In genomic region chr4:39638358-39639239, GRCh38 we compare ENCODE assay signal across 8 cellular contexts. TPM values are rescaled to one million over a fixed set of nuclear protein-coding genes. Genes with fewer than 3 reads are reported as not detected.
DNase-seq lines count a peak whose midpoint lies in the region; ATAC-seq, FAIRE-seq and TF ChIP-seq lines count a peak whose summit lies in the region.

Gene SMIM14 (minus strand): TSS chr4:39638865. CDS start chr4:39605145, 33,720 bp downstream.

- H3K27me3 ChIP-seq in ascending aorta: no peaks in the 10 kb centered on the region
- no peaks in the 10 kb centered on the region for H3K27me3 ChIP-seq in right atrium auricular region

- peaks cover 25% of the 10 kb centered on the region for H3K27me3 Mint-ChIP-seq in T-helper 2 cell treated with Interferon-gamma antibody and Interleukin-4, amounts not matched to agents 5 μg/mL and 100 μg/mL, for 36 hours (ENCODE audit: low read depth)

- no peaks in the 10 kb centered on the region for H3K36me3 ChIP-seq in ascending aorta
- H3K36me3 ChIP-seq in right atrium auricular region: no peaks in the 10 kb centered on the region

- FAIRE-seq in urothelium cell line (lab: Jason Lieb, UNC): peak; percentile 97

- peaks cover 17% of the 10 kb centered on the region for H3K4me1 Mint-ChIP-seq in T-helper 2 cell treated with Interferon-gamma antibody and Interleukin-4, amounts not matched to agents 5 μg/mL and 100 μg/mL, for 36 hours (ENCODE audit: low read depth)

- H3K4me3 Mint-ChIP-seq in T-helper 2 cell treated with Interferon-gamma antibody and Interleukin-4, amounts not matched to agents 5 μg/mL and 100 μg/mL, for 36 hours: peak within 1 kb of the TSS; percentile 95

- no peaks in the 10 kb centered on the region for H3K9me3 Mint-ChIP-seq in T-helper 2 cell treated with Interferon-gamma antibody and Interleukin-4, amounts not matched to agents 5 μg/mL and 100 μg/mL, for 36 hours

- no peaks in the 10 kb centered on the region for H3K9me3 ChIP-seq in ascending aorta
- no peaks in the 10 kb centered on the region for H3K9me3 ChIP-seq in right atrium auricular region

- H3K36me3 Mint-ChIP-seq in T-helper 2 cell treated with Interferon-gamma antibody and Interleukin-4, amounts not matched to agents 5 μg/mL and 100 μg/mL, for 36 hours (ENCODE audit: low read depth): no peaks in the 10 kb centered on the region

- peak within 1 kb of the TSS; percentile 83 for H3K27ac Mint-ChIP-seq in T-helper 2 cell treated with Interferon-gamma antibody and Interleukin-4, amounts not matched to agents 5 μg/mL and 100 μg/mL, for 36 hours

- H3K4me1 ChIP-seq in ascending aorta: peaks cover 0 to 12% of the 10 kb centered on the region in 2 donors
- peaks cover 0 to 27% of the 10 kb centered on the region in 2 donors for H3K4me1 ChIP-seq in right atrium auricular region

- DNase-seq in NCI-H1694 treated with DMSO at 0.1 percent for 48 hours (lab: John Stamatoyannopoulos, UW): peak; percentile 85
- peak; percentile 94 for DNase-seq in T-helper 2 cell treated with Interferon-gamma antibody and Interleukin-4, amounts not matched to agents 5 μg/mL and 100 μg/mL, for 36 hours (ENCODE audit: low spot score)
- peak; percentile 96 to 99 for DNase-seq in ascending aorta (ENCODE audit: low spot score in 2 of 2)
- DNase-seq in right atrium auricular region (ENCODE audit: low spot score): peak; percentile 98
- peak; percentile 92 for DNase-seq in pulmonary artery endothelial cell (ENCODE audit: low read depth, low spot score)
- peak; percentile 100 for DNase-seq in urothelium cell line (ENCODE audit: low spot score)

- H3K4me3 ChIP-seq in ascending aorta (peak within 1 kb of the TSS; percentile 70 to 86), right atrium auricular region (peak within 1 kb of the TSS; percentile 70 to 78)

- intact Hi-C loops in ascending aorta (cut with DNase I): loop anchor here (1.0 to 10.0 kb wide), 7 partner anchors 26 to 594 kb away; partner anchors contain the start of genes LIAS, PDS5A, RPL9 and UGDH

- H3K27ac ChIP-seq in ascending aorta (peak within 1 kb of the TSS; percentile 96), right atrium auricular region (peak within 1 kb of the TSS; percentile 98 to 99)

- TF ChIP-seq CTCF in ascending aorta (IDR thresholded peaks at IDR 0.05) (peak in 1 of 3 experiments; percentile 32), right atrium auricular region (IDR thresholded peaks at IDR 0.05) (peak in 1 of 2 donors; percentile 31)

- ATAC-seq in GM18498 (IDR thresholded peaks at IDR 0.05; ENCODE audit: unreplicated experiment) (peak; percentile 84), HG02884 (IDR thresholded peaks at IDR 0.05; ENCODE audit: unreplicated experiment) (peak; percentile 72)

RNA-seq across cellular contexts. Expression of gene SMIM14, which starts in this region (rescaled TPM):
- 48.2 TPM for total RNA-seq in ascending aorta
- total RNA-seq in right atrium auricular region: 10 to 100 TPM; 15.2 to 16.6 TPM
- total RNA-seq in pulmonary artery endothelial cell: 13.5 and 16.0 TPM in 2 replicates

Comparison
In these comparisons a context has a peak if more than half of its experiments do, and no peak if none do; other contexts are left out.
1. Peak in every context shown above with its lines: DNase-seq, ATAC-seq, H3K4me3 ChIP-seq and H3K27ac ChIP-seq.